In genomic region chr19:49110567-49110966, GRCh38 we compare ENCODE assay signal across 23 cellular contexts. TPM values are rescaled to one million over a fixed set of nuclear protein-coding genes. Genes with fewer than 3 reads are reported as not detected.
DNase-seq lines count a peak whose midpoint lies in the region; FAIRE-seq and TF ChIP-seq lines count a peak whose summit lies in the region.
"Had no signal": no experiment of that assay in that cellular context is flagged by ENCODE, and none has a peak within 500 bp of the region (broad histone marks: within the 10 kb centered on the region; RNA-seq: fewer than 3 reads in every experiment).

No MANE protein-coding gene starts in this region.

- no peaks in the 10 kb centered on the region for H3K9me3 Mint-ChIP-seq in HFFc6
- H3K9me3 Mint-ChIP-seq: stimulated activated effector memory CD8-positive, alpha-beta T cell treated with anti-CD3 and anti-CD28 coated beads, Interleukin-12 subunit alpha, Interleukin-12 subunit beta, amount 100 ng/mL, for 72 hours; WTC11 had no signal

- H3K27me3 ChIP-seq in brain microvascular endothelial cell (replicated peaks) (no peaks in the 10 kb centered on the region), muscle layer of duodenum (ENCODE audit: low read depth, low read length) (no peaks in the 10 kb centered on the region)
- H3K27me3 ChIP-seq: upper lobe of right lung had no signal

- peaks cover 25% of the 10 kb centered on the region for H3K36me3 Mint-ChIP-seq in HFFc6 (ENCODE audit: low read depth)

- H3K9me3 ChIP-seq in muscle layer of duodenum (ENCODE audit: control insufficient read depth in 1 of 2, low read length in 2 of 2): no peaks in the 10 kb centered on the region
- H3K9me3 ChIP-seq: upper lobe of right lung had no signal

- H3K4me1 ChIP-seq in muscle layer of duodenum (ENCODE audit: control insufficient read depth in 1 of 2, insufficient read depth in 2 of 2, low read length in 2 of 2): peaks cover 4 to 22% of the 10 kb centered on the region in 2 donors

- in situ Hi-C loops in brain microvascular endothelial cell (cut with HindIII; ENCODE audit: low pct_ligation_motif_present, low sequenced_read_pairs): no loop called here

- H3K27me3 Mint-ChIP-seq in HFFc6 (ENCODE audit: insufficient read depth): peaks cover 7% of the 10 kb centered on the region

- TF ChIP-seq CTCF in 22Rv1 (IDR thresholded peaks at IDR 0.05) (peak; percentile 18), HFFc6 (IDR thresholded peaks at IDR 0.05) (no peak), brain microvascular endothelial cell (IDR thresholded peaks at IDR 0.05; ENCODE audit: low read depth, low read length, missing control alignments) (no peak)

- H3K4me3 Mint-ChIP-seq in HFFc6: peak overlapping the region; percentile 1; the same call in 1 of the 2 replicates
- H3K4me3 Mint-ChIP-seq: stimulated activated effector memory CD8-positive, alpha-beta T cell treated with anti-CD3 and anti-CD28 coated beads, Interleukin-12 subunit alpha, Interleukin-12 subunit beta, amount 100 ng/mL, for 72 hours; WTC11 had no signal

- peak overlapping the region; percentile 72 for H3K27ac Mint-ChIP-seq in HFFc6
- H3K27ac Mint-ChIP-seq: stimulated activated effector memory CD8-positive, alpha-beta T cell treated with anti-CD3 and anti-CD28 coated beads, Interleukin-12 subunit alpha, Interleukin-12 subunit beta, amount 100 ng/mL, for 72 hours; WTC11 had no signal

- peaks cover 56% of the 10 kb centered on the region for H3K4me1 Mint-ChIP-seq in HFFc6 (ENCODE audit: low read depth)

- H3K36me3 ChIP-seq in brain microvascular endothelial cell (replicated peaks) (peaks cover 41% of the 10 kb centered on the region), muscle layer of duodenum (ENCODE audit: control insufficient read depth in 1 of 2, insufficient read depth in 2 of 2, low read length in 2 of 2) (peaks cover 22 to 35% of the 10 kb centered on the region in 2 donors)

- DNase-seq in HFFc6: peak; percentile 66
- peak; percentile 15 for DNase-seq in brain microvascular endothelial cell
- DNase-seq in activated gamma-delta T cell treated with Interleukin-2 at 50 U/mL for 16 hours: no peak
- DNase-seq in frontal cortex (ENCODE audit: low spot score in 2 of 2): no peak
- DNase-seq in SW 1271 (lab: John Stamatoyannopoulos, UW): no peak
- no peak for DNase-seq in activated T-cell treated with anti-CD3 and anti-CD28 coated beads, Interleukin-2, amount 50 U/mL, for 1 hour
- DNase-seq: activated CD8-positive, alpha-beta memory T cell treated with anti-CD3 and anti-CD28 coated beads for 24 hours; activated effector memory CD4-positive, alpha-beta T cell treated with Interleukin-2 at 50 U/mL for 16 hours; aorta; MM.1S; NCI-H526 treated with DMSO at 0.1 percent for 48 hours; nucleus accumbens; PC-3; small intestine; upper lobe of right lung had no signal

- no peak for FAIRE-seq in frontal cortex (lab: Jason Lieb, UNC)
- FAIRE-seq: G401.6, GM12892, small intestine had no signal

- H3K4me3 ChIP-seq in brain microvascular endothelial cell (ENCODE audit: low read depth, low read length): no peak overlapping the region
- no peak overlapping the region for H3K4me3 ChIP-seq in muscle layer of duodenum (ENCODE audit: low read depth in 1 of 2, low read length in 2 of 2)
- H3K4me3 ChIP-seq: upper lobe of right lung had no signal

- H3K27ac ChIP-seq in 22Rv1: peak overlapping the region; percentile 99
- H3K27ac ChIP-seq in brain microvascular endothelial cell: no peak overlapping the region
- H3K27ac ChIP-seq in muscle layer of duodenum (ENCODE audit: low read length): peak overlapping the region; percentile 8
- H3K27ac ChIP-seq: upper lobe of right lung had no signal

RNA-seq across cellular contexts. Expression of gene LIN7B, which starts 3.6 kb away (rescaled TPM):
- 10 to 100 TPM in 4 of 6 experiments, 1 to 10 TPM in 2; 9.3 to 12.7 (median 10.2) TPM for total RNA-seq in HFFc6 (2021; fragmentation: NEBNext Ultra II Directional; extraction: Animal tissue kit (Norgen Biotek cat#: 25700))
- total RNA-seq in frontal cortex: 31.0 TPM

RNA-seq across cellular contexts. Expression of gene C19orf73, which starts 8.4 kb away (rescaled TPM):
- 1 to 10 TPM in 1 of 6 experiments, under 1 TPM in 5; 0.60 to 1.1 (median 0.71) TPM for total RNA-seq in HFFc6 (2021; fragmentation: NEBNext Ultra II Directional; extraction: Animal tissue kit (Norgen Biotek cat#: 25700))
- 1.2 TPM for total RNA-seq in frontal cortex

RNA-seq across cellular contexts. Expression of gene PPFIA3, which starts 8.8 kb away (rescaled TPM):
- 1 to 10 TPM; 1.9 to 2.4 (median 2.3) TPM for total RNA-seq in HFFc6 (2021; fragmentation: NEBNext Ultra II Directional; extraction: Animal tissue kit (Norgen Biotek cat#: 25700))
- total RNA-seq in frontal cortex: 47.7 TPM

RNA-seq across cellular contexts. Expression of gene SNRNP70, which starts 25.3 kb away (rescaled TPM):
- total RNA-seq in HFFc6 (2021; fragmentation: NEBNext Ultra II Directional; extraction: Animal tissue kit (Norgen Biotek cat#: 25700)): 100 to 1,000 TPM; 134 to 164 (median 156) TPM
- total RNA-seq in frontal cortex: 99.5 TPM

RNA-seq across cellular contexts. Expression of gene KCNA7, which starts 38.1 kb away (rescaled TPM):
- not detected for total RNA-seq in HFFc6 (2021; fragmentation: NEBNext Ultra II Directional; extraction: Animal tissue kit (Norgen Biotek cat#: 25700))
- not detected for total RNA-seq in frontal cortex
- total RNA-seq: aorta, H4, lung microvascular endothelial cell, PC-3, upper lobe of right lung had no signal

Comparison
In these comparisons a context has a peak if more than half of its experiments do, and no peak if none do; other contexts are left out.
1. DNase-seq: peak in HFFc6 (single experiment) and brain microvascular endothelial cell (single experiment); none in activated gamma-delta T cell treated with Interleukin-2 at 50 U/mL for 16 hours (single experiment), frontal cortex (0 of 2), SW 1271 (0 of 2) and activated T-cell treated with anti-CD3 and anti-CD28 coated beads, Interleukin-2, amount 50 U/mL, for 1 hour (single experiment).
2. RNA of gene PPFIA3, which starts 8.8 kb away (total RNA-seq): 47.7 TPM in frontal cortex (single experiment); 1.9 to 2.4 TPM in HFFc6; every median in the first group is over 10 times any median in the second.